13 cellular contexts compared by ENCODE assay signal in the genomic region with DNA sequence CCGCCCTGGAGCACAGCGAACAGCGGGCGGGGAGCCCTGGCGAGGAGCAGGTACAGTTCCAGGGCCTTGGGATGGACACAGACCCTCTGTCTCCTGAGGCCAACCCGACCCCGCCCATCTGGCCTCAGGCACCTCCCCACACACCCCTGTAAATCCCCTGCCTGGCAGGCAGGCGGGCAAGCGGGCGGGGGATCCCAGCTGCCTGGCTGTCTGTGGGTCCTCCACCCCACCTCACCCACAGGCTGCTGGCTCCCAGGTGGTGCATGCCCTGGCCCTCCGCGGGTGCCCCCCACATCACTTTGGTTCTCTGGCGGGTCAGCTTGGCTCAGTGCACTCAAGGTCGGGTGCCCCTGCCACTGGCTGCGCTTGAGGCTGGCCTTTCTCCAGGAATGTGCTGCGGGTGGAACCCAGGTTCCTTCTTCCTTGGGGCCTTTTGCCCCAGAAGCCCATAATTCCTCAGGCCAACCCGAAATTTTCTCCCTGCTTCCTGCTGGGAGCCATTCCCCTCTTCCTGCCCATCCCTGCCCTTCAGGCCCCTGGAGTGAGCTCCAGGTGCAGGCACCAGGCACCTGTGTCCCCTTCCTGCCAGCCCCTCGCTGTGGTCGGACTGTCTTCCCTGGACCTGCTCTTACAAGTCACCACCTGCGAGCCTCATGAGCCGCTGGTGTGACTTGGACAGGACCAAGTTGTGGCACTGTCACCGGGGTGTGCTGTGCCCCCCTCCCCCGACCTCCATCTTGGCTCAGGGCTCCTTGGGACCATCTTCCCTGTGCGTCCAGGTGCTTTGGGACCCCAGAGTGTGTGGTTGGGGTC. TPM values are rescaled to one million over a fixed set of nuclear protein-coding genes. Genes with fewer than 3 reads are reported as not detected.
DNase-seq lines count a peak whose midpoint lies in the region; ATAC-seq, FAIRE-seq and TF ChIP-seq lines count a peak whose summit lies in the region.
"Had no signal": no experiment of that assay in that cellular context is flagged by ENCODE, and none has a peak within 500 bp of the region (broad histone marks: within the 10 kb centered on the region; RNA-seq: fewer than 3 reads in every experiment).

No MANE protein-coding gene starts in this region.

- FAIRE-seq in keratinocyte (lab: Jason Lieb, UNC): peak; percentile 52

- no peaks in the 10 kb centered on the region for H3K9me3 ChIP-seq in keratinocyte (ENCODE audit: control insufficient read depth, low read depth, low read length)
- H3K9me3 ChIP-seq: neutrophil had no signal

- intact Hi-C loops in activated CD8-positive, alpha-beta T cell treated with anti-CD3 and anti-CD28 coated beads for 36 hours (cut with micrococcal nuclease): no loop called here

- peaks cover 3% of the 10 kb centered on the region for H3K4me1 Mint-ChIP-seq in activated CD8-positive, alpha-beta T cell treated with anti-CD3 and anti-CD28 coated beads, Interleukin-2, amount 10 ng/mL, durations not matched to agents 7 days and 5 days (ENCODE audit: low read depth)
- peaks cover 14% of the 10 kb centered on the region for H3K4me1 Mint-ChIP-seq in activated CD8-positive, alpha-beta T cell treated with anti-CD3 and anti-CD28 coated beads for 36 hours (ENCODE audit: low read depth)
- H3K4me1 Mint-ChIP-seq in stimulated activated naive B cell treated with anti-CD40 and anti-IgM and Interleukin-4, amounts not matched to agents 10 μg/mL and 1 μg/mL and 100 μg/mL, for 72 hours: peaks cover 11 to 25% of the 10 kb centered on the region in 2 donors

- TF ChIP-seq CTCF in activated CD8-positive, alpha-beta T cell treated with anti-CD3 and anti-CD28 coated beads for 36 hours (IDR thresholded peaks at IDR 0.05): no peak
- no peak for TF ChIP-seq CTCF in keratinocyte (optimal IDR thresholded peaks at IDR 0.05 in 1 of 3, IDR thresholded peaks at IDR 0.05 in 1 of 3, conservative IDR thresholded peaks at IDR 0.05 in 1 of 3; ENCODE audit: extremely low read depth in 1 of 3, insufficient read depth in 2 of 3, low read length in 3 of 3)

- no peak overlapping the region for H3K9ac ChIP-seq in keratinocyte (ENCODE audit: control insufficient read depth, extremely low read depth, insufficient read depth, low read length)

- peak overlapping the region; percentile 55 for H3K27ac Mint-ChIP-seq in activated CD8-positive, alpha-beta T cell treated with anti-CD3 and anti-CD28 coated beads, Interleukin-2, amount 10 ng/mL, durations not matched to agents 7 days and 5 days
- no peak overlapping the region for H3K27ac Mint-ChIP-seq in activated CD8-positive, alpha-beta T cell treated with anti-CD3 and anti-CD28 coated beads for 36 hours
- H3K27ac Mint-ChIP-seq in stimulated activated naive B cell treated with anti-CD40 and anti-IgM and Interleukin-4, amounts not matched to agents 10 μg/mL and 1 μg/mL and 100 μg/mL, for 72 hours: peak overlapping the region; percentile 87

- H3K9me1 ChIP-seq in keratinocyte (ENCODE audit: control insufficient read depth, extremely low read depth, insufficient read depth, low read length): no peaks in the 10 kb centered on the region

- H3K27me3 Mint-ChIP-seq in activated CD8-positive, alpha-beta T cell treated with anti-CD3 and anti-CD28 coated beads, Interleukin-2, amount 10 ng/mL, durations not matched to agents 7 days and 5 days (ENCODE audit: low read depth): no peaks in the 10 kb centered on the region
- no peaks in the 10 kb centered on the region for H3K27me3 Mint-ChIP-seq in activated CD8-positive, alpha-beta T cell treated with anti-CD3 and anti-CD28 coated beads for 36 hours
- no peaks in the 10 kb centered on the region for H3K27me3 Mint-ChIP-seq in stimulated activated naive B cell treated with anti-CD40 and anti-IgM and Interleukin-4, amounts not matched to agents 10 μg/mL and 1 μg/mL and 100 μg/mL, for 72 hours

- peaks cover 38% of the 10 kb centered on the region for H3K4me1 ChIP-seq in keratinocyte (ENCODE audit: control insufficient read depth, extremely low read depth, insufficient read depth, low read length)

- POLR2A ChIA-PET in activated CD8-positive, alpha-beta T cell treated with anti-CD3 and anti-CD28 coated beads, Interleukin-2, amount 10 ng/mL, durations not matched to agents 7 days and 5 days (lab: Charles Lee): no interaction called here
- POLR2A ChIA-PET in activated CD8-positive, alpha-beta T cell treated with anti-CD3 and anti-CD28 coated beads for 36 hours (lab: Charles Lee): no interaction called here

- H3K27me3 ChIP-seq in keratinocyte (ENCODE audit: control insufficient read depth, extremely low read depth, insufficient read depth, low read length): no peaks in the 10 kb centered on the region

- H3K9me3 Mint-ChIP-seq in activated CD8-positive, alpha-beta T cell treated with anti-CD3 and anti-CD28 coated beads, Interleukin-2, amount 10 ng/mL, durations not matched to agents 7 days and 5 days (ENCODE audit: insufficient read depth): no peaks in the 10 kb centered on the region
- H3K9me3 Mint-ChIP-seq in activated CD8-positive, alpha-beta T cell treated with anti-CD3 and anti-CD28 coated beads for 36 hours: no peaks in the 10 kb centered on the region
- no peaks in the 10 kb centered on the region for H3K9me3 Mint-ChIP-seq in stimulated activated naive B cell treated with anti-CD40 and anti-IgM and Interleukin-4, amounts not matched to agents 10 μg/mL and 1 μg/mL and 100 μg/mL, for 72 hours

- no peaks in the 10 kb centered on the region for H3K36me3 ChIP-seq in keratinocyte (ENCODE audit: control insufficient read depth in 2 of 2, extremely low read depth in 1 of 2, insufficient read depth in 2 of 2, low read length in 2 of 2)

- H3K4me3 ChIP-seq in keratinocyte (ENCODE audit: control insufficient read depth in 2 of 3, extremely low read depth in 1 of 3, insufficient read depth in 2 of 3, low read depth in 1 of 3, low read length in 3 of 3): no peak overlapping the region

- CTCF ChIA-PET in activated CD8-positive, alpha-beta T cell treated with anti-CD3 and anti-CD28 coated beads, Interleukin-2, amount 10 ng/mL, durations not matched to agents 7 days and 5 days (lab: Charles Lee): no interaction called here
- CTCF ChIA-PET in activated CD8-positive, alpha-beta T cell treated with anti-CD3 and anti-CD28 coated beads for 36 hours (lab: Charles Lee): interaction anchor here (1.0 kb wide), 1 partner anchor 16 kb away, joined by 3 read pairs; no protein-coding TSS in a partner anchor

- no peak overlapping the region for H2AFZ ChIP-seq in keratinocyte (ENCODE audit: control insufficient read depth, low read length)

- no peak for ATAC-seq in activated CD8-positive, alpha-beta T cell treated with anti-CD3 and anti-CD28 coated beads, Interleukin-2, amount 10 ng/mL, durations not matched to agents 7 days and 5 days
- ATAC-seq in activated CD8-positive, alpha-beta T cell treated with anti-CD3 and anti-CD28 coated beads for 36 hours: no peak
- ATAC-seq in stimulated activated naive B cell treated with anti-CD40 and anti-IgM and Interleukin-4, amounts not matched to agents 10 μg/mL and 1 μg/mL and 100 μg/mL, for 72 hours (replicated peaks): peak in 1 of 2 donors; percentile 22
- ATAC-seq in GM18858 (IDR thresholded peaks at IDR 0.05; ENCODE audit: unreplicated experiment) (no peak), HG02763 (IDR thresholded peaks at IDR 0.05; ENCODE audit: unreplicated experiment) (no peak)
- ATAC-seq: esophagus mucosa had no signal

- H3K4me3 Mint-ChIP-seq in activated CD8-positive, alpha-beta T cell treated with anti-CD3 and anti-CD28 coated beads, Interleukin-2, amount 10 ng/mL, durations not matched to agents 7 days and 5 days: no peak overlapping the region
- H3K4me3 Mint-ChIP-seq in activated CD8-positive, alpha-beta T cell treated with anti-CD3 and anti-CD28 coated beads for 36 hours: no peak overlapping the region
- H3K4me3 Mint-ChIP-seq in stimulated activated naive B cell treated with anti-CD40 and anti-IgM and Interleukin-4, amounts not matched to agents 10 μg/mL and 1 μg/mL and 100 μg/mL, for 72 hours: peak overlapping the region in 1 of 2 donors; percentile 5

- peaks cover 28% of the 10 kb centered on the region for H3K36me3 Mint-ChIP-seq in activated CD8-positive, alpha-beta T cell treated with anti-CD3 and anti-CD28 coated beads, Interleukin-2, amount 10 ng/mL, durations not matched to agents 7 days and 5 days (ENCODE audit: low read depth)
- H3K36me3 Mint-ChIP-seq in activated CD8-positive, alpha-beta T cell treated with anti-CD3 and anti-CD28 coated beads for 36 hours (ENCODE audit: low read depth): peaks cover 16% of the 10 kb centered on the region
- H3K36me3 Mint-ChIP-seq in stimulated activated naive B cell treated with anti-CD40 and anti-IgM and Interleukin-4, amounts not matched to agents 10 μg/mL and 1 μg/mL and 100 μg/mL, for 72 hours: peaks cover 11 to 26% of the 10 kb centered on the region in 2 donors

- no peaks in the 10 kb centered on the region for H3K79me2 ChIP-seq in keratinocyte (ENCODE audit: control insufficient read depth, insufficient read depth, low read length)

- no peak for DNase-seq in activated CD8-positive, alpha-beta T cell treated with anti-CD3 and anti-CD28 coated beads, Interleukin-2, amount 10 ng/mL, durations not matched to agents 7 days and 5 days
- DNase-seq in activated CD8-positive, alpha-beta T cell treated with anti-CD3 and anti-CD28 coated beads for 36 hours: no peak
- DNase-seq in M059J (ENCODE audit: low read depth): peak; percentile 41
- DNase-seq in keratinocyte (ENCODE audit: low read depth, low spot score): no peak
- no peak for DNase-seq in stimulated activated naive B cell treated with anti-CD40 and anti-IgM and Interleukin-4, amounts not matched to agents 10 μg/mL and 1 μg/mL and 100 μg/mL, for 72 hours
- no peak for DNase-seq in AG08395 (ENCODE audit: low spot score)
- DNase-seq: activated CD8-positive, alpha-beta memory T cell treated with anti-CD3 and anti-CD28 coated beads, Interleukin-2, amount 50 U/mL, for 4 hours; hippocampal formation; WERI-Rb-1 had no signal

- H3K27ac ChIP-seq in keratinocyte (ENCODE audit: control insufficient read depth, insufficient read depth, low read length): no peak overlapping the region
- H3K27ac ChIP-seq: neutrophil, WERI-Rb-1 had no signal

- no peaks in the 10 kb centered on the region for H4K20me1 ChIP-seq in keratinocyte (ENCODE audit: control insufficient read depth, extremely low read depth, insufficient read depth, low read length)

- dilution Hi-C loops in keratinocyte (cut with MboI; ENCODE audit: extremely low pct_ligation_motif_present, low sequenced_read_pairs): no loop called here

- peak overlapping the region; percentile 32 for H3K4me2 ChIP-seq in keratinocyte (ENCODE audit: control insufficient read depth, extremely low read depth, insufficient read depth, low read depth, low read length)

RNA-seq across cellular contexts. Expression of a gene that starts 5.3 kb away (rescaled TPM):
- total RNA-seq in activated CD8-positive, alpha-beta T cell treated with anti-CD3 and anti-CD28 coated beads, Interleukin-2, amount 10 ng/mL, durations not matched to agents 7 days and 5 days: not detected
- total RNA-seq in activated CD8-positive, alpha-beta T cell treated with anti-CD3 and anti-CD28 coated beads for 36 hours: not detected
- total RNA-seq in M059J (2014; rRNA removed; shearing (Covaris generic)): 1.9 TPM in 1 of 2 replicates, not detected in the other
- 51.9 to 151 TPM (median 58.1 TPM) in 3 replicates for polyA plus RNA-seq in keratinocyte
- polyA plus RNA-seq in keratinocyte (2011; ENCODE audit: low read depth): not detected
- polyA plus RNA-seq in keratinocyte (2011; cell fraction: cytosol; rRNA removed): 22.8 and 142 TPM in 2 replicates
- polyA plus RNA-seq in keratinocyte (2011; cell fraction: nucleus; rRNA removed): 36.9 and 60.1 TPM in 2 replicates
- polyA plus RNA-seq in keratinocyte (2012; ENCODE audit: low replicate concordance): 0.62 and 194 TPM in 2 replicates
- polyA minus RNA-seq in keratinocyte: 16.6 to 69.8 TPM (median 21.5 TPM) in 3 replicates
- polyA minus RNA-seq in keratinocyte (2011; cell fraction: cytosol; rRNA and poly(A)+ RNA removed): 176 TPM
- polyA minus RNA-seq in keratinocyte (2011; cell fraction: nucleus; rRNA and poly(A)+ RNA removed): 25.7 and 29.0 TPM in 2 replicates

RNA-seq across cellular contexts. Expression of a gene that starts 16.7 kb away (rescaled TPM):
- 10 to 100 TPM; 55.2 to 57.6 TPM for total RNA-seq in activated CD8-positive, alpha-beta T cell treated with anti-CD3 and anti-CD28 coated beads, Interleukin-2, amount 10 ng/mL, durations not matched to agents 7 days and 5 days
- total RNA-seq in activated CD8-positive, alpha-beta T cell treated with anti-CD3 and anti-CD28 coated beads for 36 hours: 10 to 100 TPM; 41.7 to 44.2 TPM
- total RNA-seq in M059J (2014; rRNA removed; shearing (Covaris generic)): 29.1 and 56.3 TPM in 2 replicates
- 29.7 to 37.4 TPM (median 30.4 TPM) in 3 replicates for polyA plus RNA-seq in keratinocyte
- polyA plus RNA-seq in keratinocyte (2011; ENCODE audit: low read depth): 20.9 TPM
- 15.8 and 25.3 TPM in 2 replicates for polyA plus RNA-seq in keratinocyte (2011; cell fraction: cytosol; rRNA removed)
- 46.0 and 47.3 TPM in 2 replicates for polyA plus RNA-seq in keratinocyte (2011; cell fraction: nucleus; rRNA removed)
- polyA plus RNA-seq in keratinocyte (2012; ENCODE audit: low replicate concordance): 18.3 and 33.6 TPM in 2 replicates
- polyA minus RNA-seq in keratinocyte: 12.5 to 46.9 TPM (median 15.5 TPM) in 3 replicates
- polyA minus RNA-seq in keratinocyte (2011; cell fraction: cytosol; rRNA and poly(A)+ RNA removed): 21.1 TPM
- polyA minus RNA-seq in keratinocyte (2011; cell fraction: nucleus; rRNA and poly(A)+ RNA removed): 14.7 and 14.8 TPM in 2 replicates

RNA-seq across cellular contexts. Expression of a gene that starts 16.7 kb away (rescaled TPM):
- 10 to 100 TPM; 38.6 to 43.5 TPM for total RNA-seq in activated CD8-positive, alpha-beta T cell treated with anti-CD3 and anti-CD28 coated beads, Interleukin-2, amount 10 ng/mL, durations not matched to agents 7 days and 5 days
- total RNA-seq in activated CD8-positive, alpha-beta T cell treated with anti-CD3 and anti-CD28 coated beads for 36 hours: 10 to 100 TPM; 22.4 to 22.5 TPM
- 24.2 and 25.7 TPM in 2 replicates for total RNA-seq in M059J (2014; rRNA removed; shearing (Covaris generic))
- 7.8 to 13.5 TPM (median 12.2 TPM) in 3 replicates for polyA plus RNA-seq in keratinocyte
- polyA plus RNA-seq in keratinocyte (2011; ENCODE audit: low read depth): 6.3 TPM
- polyA plus RNA-seq in keratinocyte (2011; cell fraction: cytosol; rRNA removed): 3.9 and 8.9 TPM in 2 replicates
- polyA plus RNA-seq in keratinocyte (2011; cell fraction: nucleus; rRNA removed): 24.4 and 29.3 TPM in 2 replicates
- 9.7 and 18.1 TPM in 2 replicates for polyA plus RNA-seq in keratinocyte (2012; ENCODE audit: low replicate concordance)
- polyA minus RNA-seq in keratinocyte: 6.9 to 20.2 TPM (median 9.2 TPM) in 3 replicates
- 8.8 TPM for polyA minus RNA-seq in keratinocyte (2011; cell fraction: cytosol; rRNA and poly(A)+ RNA removed)
- 6.9 and 9.7 TPM in 2 replicates for polyA minus RNA-seq in keratinocyte (2011; cell fraction: nucleus; rRNA and poly(A)+ RNA removed)

RNA-seq across cellular contexts. Expression of a gene that starts 33.0 kb away (rescaled TPM):
- 10 to 100 TPM; 49.8 to 54.3 TPM for total RNA-seq in activated CD8-positive, alpha-beta T cell treated with anti-CD3 and anti-CD28 coated beads, Interleukin-2, amount 10 ng/mL, durations not matched to agents 7 days and 5 days
- 10 to 100 TPM; 37.4 to 39.1 TPM for total RNA-seq in activated CD8-positive, alpha-beta T cell treated with anti-CD3 and anti-CD28 coated beads for 36 hours
- 4.0 and 9.9 TPM in 2 replicates for total RNA-seq in M059J (2014; rRNA removed; shearing (Covaris generic))
- 7.7 to 12.4 TPM (median 11.2 TPM) in 3 replicates for polyA plus RNA-seq in keratinocyte
- 7.8 TPM for polyA plus RNA-seq in keratinocyte (2011; ENCODE audit: low read depth)
- 4.5 and 4.8 TPM in 2 replicates for polyA plus RNA-seq in keratinocyte (2011; cell fraction: cytosol; rRNA removed)
- polyA plus RNA-seq in keratinocyte (2011; cell fraction: nucleus; rRNA removed): 31.9 and 39.3 TPM in 2 replicates
- 3.2 and 9.4 TPM in 2 replicates for polyA plus RNA-seq in keratinocyte (2012; ENCODE audit: low replicate concordance)
- 22.4 to 33.4 TPM (median 26.1 TPM) in 3 replicates for polyA minus RNA-seq in keratinocyte
- polyA minus RNA-seq in keratinocyte (2011; cell fraction: cytosol; rRNA and poly(A)+ RNA removed): 11.3 TPM
- 13.1 and 25.1 TPM in 2 replicates for polyA minus RNA-seq in keratinocyte (2011; cell fraction: nucleus; rRNA and poly(A)+ RNA removed)

RNA-seq across cellular contexts. Expression of a gene that starts 37.9 kb away (rescaled TPM):
- 10 to 100 TPM; 13.1 to 13.3 TPM for total RNA-seq in activated CD8-positive, alpha-beta T cell treated with anti-CD3 and anti-CD28 coated beads, Interleukin-2, amount 10 ng/mL, durations not matched to agents 7 days and 5 days
- 10 to 100 TPM; 17.8 to 18.4 TPM for total RNA-seq in activated CD8-positive, alpha-beta T cell treated with anti-CD3 and anti-CD28 coated beads for 36 hours
- 0.89 and 2.6 TPM in 2 replicates for total RNA-seq in M059J (2014; rRNA removed; shearing (Covaris generic))
- 9.2 to 12.0 TPM (median 10.5 TPM) in 3 replicates for polyA plus RNA-seq in keratinocyte
- 0.35 TPM for polyA plus RNA-seq in keratinocyte (2011; ENCODE audit: low read depth)
- 5.8 and 11.3 TPM in 2 replicates for polyA plus RNA-seq in keratinocyte (2011; cell fraction: cytosol; rRNA removed)
- polyA plus RNA-seq in keratinocyte (2011; cell fraction: nucleus; rRNA removed): 7.9 and 12.0 TPM in 2 replicates
- 0.55 and 14.8 TPM in 2 replicates for polyA plus RNA-seq in keratinocyte (2012; ENCODE audit: low replicate concordance)
- polyA minus RNA-seq in keratinocyte: 2.8 to 26.3 TPM (median 5.7 TPM) in 3 replicates
- polyA minus RNA-seq in keratinocyte (2011; cell fraction: cytosol; rRNA and poly(A)+ RNA removed): 13.0 TPM
- 2.6 and 3.1 TPM in 2 replicates for polyA minus RNA-seq in keratinocyte (2011; cell fraction: nucleus; rRNA and poly(A)+ RNA removed)
